In genomic region chr11:117885777-117886176, GRCh38 we compare ENCODE assay signal across 16 cellular contexts. TPM values are rescaled to one million over a fixed set of nuclear protein-coding genes. Genes with fewer than 3 reads are reported as not detected.
DNase-seq lines count a peak whose midpoint lies in the region; ATAC-seq and TF ChIP-seq lines count a peak whose summit lies in the region.
"Had no signal": no experiment of that assay in that cellular context is flagged by ENCODE, and none has a peak within 500 bp of the region (broad histone marks: within the 10 kb centered on the region; RNA-seq: fewer than 3 reads in every experiment).

No MANE protein-coding gene starts in this region.

- H3K36me3 ChIP-seq in left ventricle myocardium inferior: no peaks in the 10 kb centered on the region
- H3K36me3 ChIP-seq: ascending aorta, SJSA1 had no signal

- peaks cover 8% of the 10 kb centered on the region for H3K9me3 ChIP-seq in left ventricle myocardium inferior (replicated peaks)
- H3K9me3 ChIP-seq: ascending aorta, SJSA1 had no signal

- H3K9me3 Mint-ChIP-seq in nephron (peaks cover 9% of the 10 kb centered on the region), type B pancreatic cell (no peaks in the 10 kb centered on the region)

- peak overlapping the region; percentile 41 to 82 (median 73) for H3K4me3 Mint-ChIP-seq in nephron
- no peak overlapping the region for H3K4me3 Mint-ChIP-seq in type B pancreatic cell
- H3K4me3 Mint-ChIP-seq: CD4-positive, CD25-positive, alpha-beta regulatory T cell; stimulated activated naive B cell treated with anti-CD40 and anti-IgM and Interleukin-4, amounts not matched to agents 10 μg/mL and 1 μg/mL and 100 μg/mL, for 72 hours; WTC11 had no signal

- H3K4me3 ChIP-seq in left ventricle myocardium inferior: peak overlapping the region; percentile 53
- H3K4me3 ChIP-seq: ascending aorta, SJSA1 had no signal

- intact Hi-C loops in left ventricle myocardium inferior (cut with micrococcal nuclease): no loop called here

- H3K4me1 ChIP-seq in left ventricle myocardium inferior: peaks cover 36% of the 10 kb centered on the region
- H3K4me1 ChIP-seq: ascending aorta, SJSA1 had no signal

- H3K27me3 Mint-ChIP-seq in nephron (ENCODE audit: low read depth): peaks cover 7% of the 10 kb centered on the region
- peaks cover 21% of the 10 kb centered on the region for H3K27me3 Mint-ChIP-seq in type B pancreatic cell

- H3K27ac ChIP-seq in cingulate gyrus (ENCODE audit: low read depth, low read length) (peak overlapping the region; percentile 39), left ventricle myocardium inferior (replicated peaks) (peak overlapping the region; percentile 87)
- H3K27ac ChIP-seq: KMS-11, SJSA1 had no signal

- no peaks in the 10 kb centered on the region for H3K36me3 Mint-ChIP-seq in nephron (ENCODE audit: low read depth)
- H3K36me3 Mint-ChIP-seq in type B pancreatic cell: no peaks in the 10 kb centered on the region
- H3K36me3 Mint-ChIP-seq: CD4-positive, CD25-positive, alpha-beta regulatory T cell; stimulated activated naive B cell treated with anti-CD40 and anti-IgM and Interleukin-4, amounts not matched to agents 10 μg/mL and 1 μg/mL and 100 μg/mL, for 72 hours; WTC11 had no signal

- H3K27me3 ChIP-seq in left ventricle myocardium inferior (ENCODE audit: low read depth): no peaks in the 10 kb centered on the region
- H3K27me3 ChIP-seq: ascending aorta, SJSA1 had no signal

- peak overlapping the region; percentile 90 to 99 (median 95) for H3K27ac Mint-ChIP-seq in nephron
- H3K27ac Mint-ChIP-seq in type B pancreatic cell: no peak overlapping the region
- H3K27ac Mint-ChIP-seq: CD4-positive, CD25-positive, alpha-beta regulatory T cell; stimulated activated naive B cell treated with anti-CD40 and anti-IgM and Interleukin-4, amounts not matched to agents 10 μg/mL and 1 μg/mL and 100 μg/mL, for 72 hours; WTC11 had no signal

- ATAC-seq in GM21576 (IDR thresholded peaks at IDR 0.05; ENCODE audit: unreplicated experiment): no peak
- ATAC-seq: stimulated activated naive B cell treated with anti-CD40 and anti-IgM and Interleukin-4, amounts not matched to agents 10 μg/mL and 1 μg/mL and 100 μg/mL, for 72 hours; WTC11 had no signal

- H3K4me1 Mint-ChIP-seq in nephron (peaks cover 66% of the 10 kb centered on the region), type B pancreatic cell (ENCODE audit: unreplicated experiment) (peaks cover 49% of the 10 kb centered on the region)
- H3K4me1 Mint-ChIP-seq: CD4-positive, CD25-positive, alpha-beta regulatory T cell; stimulated activated naive B cell treated with anti-CD40 and anti-IgM and Interleukin-4, amounts not matched to agents 10 μg/mL and 1 μg/mL and 100 μg/mL, for 72 hours had no signal

- peak; percentile 87 for DNase-seq in left ventricle myocardium inferior
- peak; percentile 53 for DNase-seq in type B pancreatic cell (ENCODE audit: extremely low spot score, unreplicated experiment)
- no peak for DNase-seq in nucleus accumbens (lab: John Stamatoyannopoulos, UW)
- no peak for DNase-seq in NCI-H510A treated with DMSO at 0.1 percent for 48 hours (lab: John Stamatoyannopoulos, UW)
- no peak for DNase-seq in HuH-7 (ENCODE audit: low spot score)
- DNase-seq: CD4-positive, CD25-positive, alpha-beta regulatory T cell; GF-D8; NCI-H187; stimulated activated naive B cell treated with anti-CD40 and anti-IgM and Interleukin-4, amounts not matched to agents 10 μg/mL and 1 μg/mL and 100 μg/mL, for 72 hours had no signal

- TF ChIP-seq CTCF in left ventricle myocardium inferior (IDR thresholded peaks at IDR 0.05; ENCODE audit: borderline replicate concordance) (no peak), nephron (IDR thresholded peaks at IDR 0.05; ENCODE audit: unreplicated experiment in 3 of 3) (no peak), type B pancreatic cell (conservative IDR thresholded peaks at IDR 0.05) (no peak)

RNA-seq across cellular contexts. Expression of gene FXYD6, which starts 9.3 kb away (rescaled TPM):
- total RNA-seq in left ventricle myocardium inferior: 30.2 TPM
- 22.9 and 66.6 TPM in 2 replicates for total RNA-seq in type B pancreatic cell (ENCODE audit: low replicate concordance)
- total RNA-seq: CD4-positive, CD25-positive, alpha-beta regulatory T cell had no signal

RNA-seq across cellular contexts. Expression of gene TMPRSS13, which starts 43.4 kb away (rescaled TPM):
- not detected for total RNA-seq in left ventricle myocardium inferior
- 6.9 and 22.7 TPM in 2 replicates for total RNA-seq in type B pancreatic cell (ENCODE audit: low replicate concordance)
- total RNA-seq: ascending aorta, SJSA1 had no signal

Comparison
In these comparisons a context has a peak if more than half of its experiments do, and no peak if none do; other contexts are left out.
1. DNase-seq: peak in left ventricle myocardium inferior (single experiment) and type B pancreatic cell (single experiment); none in nucleus accumbens (0 of 56), NCI-H510A treated with DMSO at 0.1 percent for 48 hours (single experiment) and HuH-7 (single experiment).